In the genomic region with DNA sequence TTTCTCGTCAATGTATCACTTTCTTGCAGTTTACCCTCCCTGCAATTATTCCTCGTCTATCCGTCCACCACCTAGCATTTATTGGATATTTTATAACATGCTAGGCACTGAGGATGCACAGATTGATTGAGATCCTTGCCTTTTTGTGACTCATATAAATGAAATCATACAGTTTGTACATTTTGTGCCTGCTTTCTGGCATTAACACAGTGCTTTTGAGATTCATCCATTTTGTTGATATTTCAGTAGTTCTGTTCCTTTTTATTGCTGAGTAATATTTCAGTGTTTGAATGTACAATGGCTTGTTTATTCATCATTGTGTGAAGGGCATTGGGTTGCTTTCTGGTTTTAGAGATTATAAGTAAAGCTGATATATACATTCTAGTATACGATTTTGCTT, we compare ENCODE assay signal across 8 cellular contexts. TPM values are rescaled to one million over a fixed set of nuclear protein-coding genes. Genes with fewer than 3 reads are reported as not detected.
DNase-seq lines count a peak whose midpoint lies in the region; ATAC-seq and TF ChIP-seq lines count a peak whose summit lies in the region.

No MANE protein-coding gene starts in this region.

- H3K9me3 ChIP-seq in ascending aorta (no peaks in the 10 kb centered on the region), liver (ENCODE audit: control insufficient read depth in 4 of 4, low read length in 3 of 4) (no peaks in the 10 kb centered on the region), tibial nerve (no peaks in the 10 kb centered on the region)

- TF ChIP-seq CTCF in ascending aorta (IDR thresholded peaks at IDR 0.05), result no peak
- TF ChIP-seq CTCF in liver (IDR thresholded peaks at IDR 0.05; ENCODE audit: low read depth, low read length, missing input control), result no peak
- TF ChIP-seq CTCF in tibial nerve (IDR thresholded peaks at IDR 0.05), result no peak

- DNase-seq in activated naive CD4-positive, alpha-beta T cell treated with anti-CD3 and anti-CD28 coated beads for 36 hours, result no peak
- DNase-seq in activated naive CD4-positive, alpha-beta T cell treated with anti-CD3 and anti-CD28 coated beads, Interleukin-2, amount 50 U/mL, for 16 hours, result no peak
- DNase-seq in ascending aorta (ENCODE audit: low spot score in 2 of 2) (no peak), tibial nerve (ENCODE audit: low spot score in 2 of 2) (no peak)
- DNase-seq in activated effector memory CD4-positive, alpha-beta T cell treated with Interleukin-2 at 50 U/mL for 16 hours, result no peak

- H3K27me3 ChIP-seq in ascending aorta, result no peaks in the 10 kb centered on the region
- no peaks in the 10 kb centered on the region for H3K27me3 ChIP-seq in liver (ENCODE audit: control insufficient read depth in 4 of 4, insufficient read depth in 4 of 4, low read length in 3 of 4)
- H3K27me3 ChIP-seq in tibial nerve, result no peaks in the 10 kb centered on the region

- peak overlapping the region; percentile 92 for H3K27ac Mint-ChIP-seq in activated naive CD4-positive, alpha-beta T cell treated with anti-CD3 and anti-CD28 coated beads for 36 hours

- WGBS in liver, result 33% methylated on average over 4 of the region's 4 CpGs
- WGBS in tibial nerve, 2 donors, result 24 to 29% methylated on average over 4 of the region's 4 CpGs

- H3K9ac ChIP-seq in liver (ENCODE audit: low read depth in 1 of 2, low read length in 2 of 2), result no peak overlapping the region

- TF ChIP-seq RAD21 in liver (IDR thresholded peaks at IDR 0.05), result no peak

- H3K4me1 Mint-ChIP-seq in activated naive CD4-positive, alpha-beta T cell treated with anti-CD3 and anti-CD28 coated beads for 36 hours (ENCODE audit: low read depth), result peaks cover 32% of the 10 kb centered on the region

- no peak overlapping the region for H3K27ac ChIP-seq in ascending aorta
- H3K27ac ChIP-seq in liver (ENCODE audit: low read depth in 1 of 2, low read length in 2 of 2), result no peak overlapping the region
- H3K27ac ChIP-seq in tibial nerve, result peak overlapping the region in 2 of 4 donors; percentile 79 to 91

- CTCF ChIA-PET in activated naive CD4-positive, alpha-beta T cell treated with anti-CD3 and anti-CD28 coated beads for 36 hours (lab: Charles Lee), result interaction anchor here (0.7 to 1.0 kb wide), 2 partner anchors 42 to 597 kb away, joined by 3 read pairs; no protein-coding TSS in a partner anchor

- ATAC-seq in activated CD4-positive, CD25-positive, alpha-beta regulatory T cell treated with anti-CD3 and anti-CD28 coated beads, Interleukin-2, amount 50 U/mL, for 24 hours, result no peak
- no peak for ATAC-seq in HG03159 (IDR thresholded peaks at IDR 0.05; ENCODE audit: unreplicated experiment)

- no peaks in the 10 kb centered on the region for H3K9me3 Mint-ChIP-seq in activated naive CD4-positive, alpha-beta T cell treated with anti-CD3 and anti-CD28 coated beads for 36 hours

- intact Hi-C loops in activated naive CD4-positive, alpha-beta T cell treated with anti-CD3 and anti-CD28 coated beads for 36 hours (cut with micrococcal nuclease), result loop anchor here (1.0 to 10.0 kb wide), 7 partner anchors 18 to 670 kb away; a partner anchor contains a TSS
- intact Hi-C loops in ascending aorta (cut with DNase I), result loop anchor here (5.0 to 10.0 kb wide), 2 partner anchors 273 to 670 kb away; a partner anchor contains a TSS

- no peak for TF ChIP-seq EP300 in tibial nerve (IDR thresholded peaks at IDR 0.05)

- peak overlapping the region; percentile 73 to 94 for H3K4me3 ChIP-seq in ascending aorta
- H3K4me3 ChIP-seq in liver (ENCODE audit: low read depth in 1 of 3, low read length in 3 of 3), result peak overlapping the region; percentile 75 to 100 (median 98)
- H3K4me3 ChIP-seq in tibial nerve, result peak overlapping the region; percentile 60 to 87 (median 77)

- H3K4me1 ChIP-seq in ascending aorta (peaks cover 0 to 2% of the 10 kb centered on the region in 2 donors), liver (ENCODE audit: control insufficient read depth in 4 of 4, insufficient read depth in 4 of 4, low read length in 3 of 4) (peaks cover 2 to 14% (median 10%) of the 10 kb centered on the region in 4 donors), tibial nerve (peaks cover 0 to 20% (median 9%) of the 10 kb centered on the region in 4 donors)

- H3K4me3 Mint-ChIP-seq in activated naive CD4-positive, alpha-beta T cell treated with anti-CD3 and anti-CD28 coated beads for 36 hours, result peak overlapping the region; percentile 93

- H3K36me3 ChIP-seq in ascending aorta (no peaks in the 10 kb centered on the region), liver (ENCODE audit: control insufficient read depth in 4 of 4, insufficient read depth in 3 of 4, low read depth in 1 of 4, low read length in 3 of 4) (no peaks in the 10 kb centered on the region), tibial nerve (no peaks in the 10 kb centered on the region)

- no peak for TF ChIP-seq POLR2A in tibial nerve (IDR thresholded peaks at IDR 0.05)

- peaks cover 2% of the 10 kb centered on the region for H3K36me3 Mint-ChIP-seq in activated naive CD4-positive, alpha-beta T cell treated with anti-CD3 and anti-CD28 coated beads for 36 hours (ENCODE audit: low read depth)

- H3K27me3 Mint-ChIP-seq in activated naive CD4-positive, alpha-beta T cell treated with anti-CD3 and anti-CD28 coated beads for 36 hours (ENCODE audit: low read depth), result no peaks in the 10 kb centered on the region

TF ChIP-seq in liver, 16 proteins besides CTCF, POLR2A, EP300 and RAD21:
- TF ChIP-seq, protein P1, sequence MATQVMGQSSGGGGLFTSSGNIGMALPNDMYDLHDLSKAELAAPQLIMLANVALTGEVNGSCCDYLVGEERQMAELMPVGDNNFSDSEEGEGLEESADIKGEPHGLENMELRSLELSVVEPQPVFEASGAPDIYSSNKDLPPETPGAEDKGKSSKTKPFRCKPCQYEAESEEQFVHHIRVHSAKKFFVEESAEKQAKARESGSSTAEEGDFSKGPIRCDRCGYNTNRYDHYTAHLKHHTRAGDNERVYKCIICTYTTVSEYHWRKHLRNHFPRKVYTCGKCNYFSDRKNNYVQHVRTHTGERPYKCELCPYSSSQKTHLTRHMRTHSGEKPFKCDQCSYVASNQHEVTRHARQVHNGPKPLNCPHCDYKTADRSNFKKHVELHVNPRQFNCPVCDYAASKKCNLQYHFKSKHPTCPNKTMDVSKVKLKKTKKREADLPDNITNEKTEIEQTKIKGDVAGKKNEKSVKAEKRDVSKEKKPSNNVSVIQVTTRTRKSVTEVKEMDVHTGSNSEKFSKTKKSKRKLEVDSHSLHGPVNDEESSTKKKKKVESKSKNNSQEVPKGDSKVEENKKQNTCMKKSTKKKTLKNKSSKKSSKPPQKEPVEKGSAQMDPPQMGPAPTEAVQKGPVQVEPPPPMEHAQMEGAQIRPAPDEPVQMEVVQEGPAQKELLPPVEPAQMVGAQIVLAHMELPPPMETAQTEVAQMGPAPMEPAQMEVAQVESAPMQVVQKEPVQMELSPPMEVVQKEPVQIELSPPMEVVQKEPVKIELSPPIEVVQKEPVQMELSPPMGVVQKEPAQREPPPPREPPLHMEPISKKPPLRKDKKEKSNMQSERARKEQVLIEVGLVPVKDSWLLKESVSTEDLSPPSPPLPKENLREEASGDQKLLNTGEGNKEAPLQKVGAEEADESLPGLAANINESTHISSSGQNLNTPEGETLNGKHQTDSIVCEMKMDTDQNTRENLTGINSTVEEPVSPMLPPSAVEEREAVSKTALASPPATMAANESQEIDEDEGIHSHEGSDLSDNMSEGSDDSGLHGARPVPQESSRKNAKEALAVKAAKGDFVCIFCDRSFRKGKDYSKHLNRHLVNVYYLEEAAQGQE (IDR thresholded peaks at IDR 0.05), result no peak
- TF ChIP-seq GABPA (IDR thresholded peaks at IDR 0.05 in 1 of 2, conservative IDR thresholded peaks at IDR 0.05 in 1 of 2), result no peak
- TF ChIP-seq SP1 (IDR thresholded peaks at IDR 0.05), result no peak
- TF ChIP-seq, protein P2, sequence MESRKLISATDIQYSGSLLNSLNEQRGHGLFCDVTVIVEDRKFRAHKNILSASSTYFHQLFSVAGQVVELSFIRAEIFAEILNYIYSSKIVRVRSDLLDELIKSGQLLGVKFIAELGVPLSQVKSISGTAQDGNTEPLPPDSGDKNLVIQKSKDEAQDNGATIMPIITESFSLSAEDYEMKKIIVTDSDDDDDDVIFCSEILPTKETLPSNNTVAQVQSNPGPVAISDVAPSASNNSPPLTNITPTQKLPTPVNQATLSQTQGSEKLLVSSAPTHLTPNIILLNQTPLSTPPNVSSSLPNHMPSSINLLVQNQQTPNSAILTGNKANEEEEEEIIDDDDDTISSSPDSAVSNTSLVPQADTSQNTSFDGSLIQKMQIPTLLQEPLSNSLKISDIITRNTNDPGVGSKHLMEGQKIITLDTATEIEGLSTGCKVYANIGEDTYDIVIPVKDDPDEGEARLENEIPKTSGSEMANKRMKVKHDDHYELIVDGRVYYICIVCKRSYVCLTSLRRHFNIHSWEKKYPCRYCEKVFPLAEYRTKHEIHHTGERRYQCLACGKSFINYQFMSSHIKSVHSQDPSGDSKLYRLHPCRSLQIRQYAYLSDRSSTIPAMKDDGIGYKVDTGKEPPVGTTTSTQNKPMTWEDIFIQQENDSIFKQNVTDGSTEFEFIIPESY (IDR thresholded peaks at IDR 0.05), result no peak
- TF ChIP-seq EGR1 (IDR thresholded peaks at IDR 0.05; ENCODE audit: low read depth in 2 of 2), result no peak
- TF ChIP-seq HNF4G (IDR thresholded peaks at IDR 0.05), result no peak
- TF ChIP-seq, protein P3, sequence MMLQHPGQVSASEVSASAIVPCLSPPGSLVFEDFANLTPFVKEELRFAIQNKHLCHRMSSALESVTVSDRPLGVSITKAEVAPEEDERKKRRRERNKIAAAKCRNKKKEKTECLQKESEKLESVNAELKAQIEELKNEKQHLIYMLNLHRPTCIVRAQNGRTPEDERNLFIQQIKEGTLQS (IDR thresholded peaks at IDR 0.05), result no peak
- TF ChIP-seq TAF1 (conservative IDR thresholded peaks at IDR 0.05), result no peak
- TF ChIP-seq, protein P4, sequence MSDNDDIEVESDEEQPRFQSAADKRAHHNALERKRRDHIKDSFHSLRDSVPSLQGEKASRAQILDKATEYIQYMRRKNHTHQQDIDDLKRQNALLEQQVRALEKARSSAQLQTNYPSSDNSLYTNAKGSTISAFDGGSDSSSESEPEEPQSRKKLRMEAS (IDR thresholded peaks at IDR 0.05), result no peak
- no peak for TF ChIP-seq RXRA (IDR thresholded peaks at IDR 0.05)
- no peak for TF ChIP-seq NR2F2 (IDR thresholded peaks at IDR 0.05)
- TF ChIP-seq HNF4A (conservative IDR thresholded peaks at IDR 0.05), result no peak
- TF ChIP-seq YY1 (IDR thresholded peaks at IDR 0.05), result no peak
- TF ChIP-seq JUND (IDR thresholded peaks at IDR 0.05), result no peak
- no peak for TF ChIP-seq FOXA2 (IDR thresholded peaks at IDR 0.05)

RNA-seq across cellular contexts. Expression of a gene that starts 0.8 kb away (rescaled TPM):
- total RNA-seq in activated naive CD4-positive, alpha-beta T cell treated with anti-CD3 and anti-CD28 coated beads for 36 hours, result 1 to 10 TPM; 3.8 to 4.1 TPM
- total RNA-seq in ascending aorta, result 18.1 TPM
- 1 to 10 TPM; 3.1 to 5.8 TPM for total RNA-seq in liver
- 1 to 10 TPM; 1.2 to 1.3 TPM for polyA plus RNA-seq in liver
- 10 to 100 TPM; 19.8 to 23.4 (median 20.7) TPM for total RNA-seq in tibial nerve
